11 cellular contexts compared by ENCODE assay signal in genomic region chr17:59804910-59805381, GRCh38.
A peak's percentile ranks its signal among the peaks of the same experiment; 100 is the strongest.
DNase-seq lines count a peak whose midpoint lies in the region; ATAC-seq, FAIRE-seq and TF ChIP-seq lines count a peak whose summit lies in the region.
"Had no signal": no experiment of that assay in that cellular context is flagged by ENCODE, and none has a peak within 500 bp of the region (broad histone marks: within the 10 kb centered on the region; RNA-seq: fewer than 3 reads in every experiment).

No MANE protein-coding gene starts in this region.

- WGBS in GM12878 (ENCODE audit: insufficient coverage, insufficient replicate concordance, low lambda C conversion rate, missing lambda C conversion rate) = 27% methylated on average over 6 of the region's 6 CpGs

- peaks cover 3% of the 10 kb centered on the region for H3K4me1 Mint-ChIP-seq in activated T-cell treated with anti-CD3 and anti-CD28 coated beads, Interleukin-2, amount 50 U/mL, for 4 hours (ENCODE audit: low read depth)
- H3K4me1 Mint-ChIP-seq: activated T-helper 17 cell treated with anti-CD3 and anti-CD28 coated beads, Interleukin-2, amount 50 U/mL, for 72 hours had no signal

- no peaks in the 10 kb centered on the region; a peak in 1 of 4 replicates for H3K36me3 ChIP-seq in GM12878 (ENCODE audit: control insufficient read depth in 2 of 2, insufficient read depth in 2 of 2, low read length in 1 of 2)

- H3K36me3 Mint-ChIP-seq in activated T-cell treated with anti-CD3 and anti-CD28 coated beads, Interleukin-2, amount 50 U/mL, for 4 hours (ENCODE audit: insufficient read depth) = peaks cover 5% of the 10 kb centered on the region

- TF ChIP-seq CTCF in AG10803 (conservative IDR thresholded peaks at IDR 0.05; ENCODE audit: low read length) (no peak), GM12878 (IDR thresholded peaks at IDR 0.05 in 2 of 3, conservative IDR thresholded peaks at IDR 0.05 in 1 of 3; ENCODE audit: control insufficient read depth in 2 of 3, extremely low read depth in 1 of 3, insufficient read depth in 1 of 3, low read depth in 3 of 3, low read length in 3 of 3) (no peak)

- TF ChIP-seq POLR2A in GM12878 (IDR thresholded peaks at IDR 0.05; ENCODE audit: low read depth, low read length) = no peak

- H3K4me3 Mint-ChIP-seq in activated T-cell treated with anti-CD3 and anti-CD28 coated beads, Interleukin-2, amount 50 U/mL, for 4 hours = no peak overlapping the region
- H3K4me3 Mint-ChIP-seq: activated T-helper 17 cell treated with anti-CD3 and anti-CD28 coated beads, Interleukin-2, amount 50 U/mL, for 72 hours; CD4-positive, CD25-positive, alpha-beta regulatory T cell had no signal

- intact Hi-C loops in GM12878 (cut with micrococcal nuclease; ENCODE audit: unreplicated experiment) = no loop called here

- in situ Hi-C loops in GM12878 (cut with MboI) = no loop called here

- POLR2A ChIA-PET in GM12878 (lab: Charles Lee) = interaction anchor here (0.7 to 1.6 kb wide), 9 partner anchors 11 to 44 kb away, joined by 3 to 14 read pairs (median 5); no protein-coding TSS in a partner anchor

- SMC1A ChIA-PET in GM12878 (lab: Charles Lee; ENCODE audit: uncharacterized antibody, unreplicated experiment) = interaction anchor here (0.6 to 3.4 kb wide), 12 partner anchors 9 to 54 kb away, joined by 3 to 34 read pairs (median 4); no protein-coding TSS in a partner anchor

- no peak for FAIRE-seq in GM12878 (lab: Jason Lieb, UNC)

- H3K27me3 ChIP-seq in GM12878 (replicated peaks in 1 of 2; ENCODE audit: control insufficient read depth in 2 of 2, insufficient read depth in 2 of 2, low read length in 1 of 2) = no peaks in the 10 kb centered on the region

- H3K4me2 ChIP-seq in GM12878 (ENCODE audit: control insufficient read depth, insufficient read depth) = peak overlapping the region; percentile 86

- DNase-seq in AG10803 (ENCODE audit: low read depth) (peak; percentile 49), MV-4-11 (lab: John Stamatoyannopoulos, UW) (peak; percentile 90), GM12878 (ENCODE audit: low read depth, low spot score) (no peak), myocyte (ENCODE audit: low read depth) (peak; percentile 55), kidney tubule cell (ENCODE audit: low spot score) (no peak), NCI-H1694 treated with DMSO at 0.1 percent for 48 hours (lab: John Stamatoyannopoulos, UW) (no peak)
- DNase-seq in activated T-cell treated with anti-CD3 and anti-CD28 coated beads, Interleukin-2, amount 50 U/mL, for 4 hours = no peak
- DNase-seq: CD4-positive, CD25-positive, alpha-beta regulatory T cell; stimulated activated CD4-positive, alpha-beta T cell treated with anti-CD3 and anti-CD28 coated beads, Interleukin-15, amount 100 ng/mL, for 24 hours had no signal

- BruUV-seq in GM12878 (replicated peaks; lab: Mats Ljungman, UMichigan) = no TSS peak

- peak overlapping the region; percentile 90 for H3K27ac ChIP-seq in GM12878 (ENCODE audit: control insufficient read depth, insufficient read depth)

- no peaks in the 10 kb centered on the region for H3K27me3 Mint-ChIP-seq in activated T-cell treated with anti-CD3 and anti-CD28 coated beads, Interleukin-2, amount 50 U/mL, for 4 hours (ENCODE audit: low read depth)
- H3K27me3 Mint-ChIP-seq: activated T-helper 17 cell treated with anti-CD3 and anti-CD28 coated beads, Interleukin-2, amount 50 U/mL, for 72 hours; CD4-positive, CD25-positive, alpha-beta regulatory T cell had no signal

- no peaks in the 10 kb centered on the region for H4K20me1 ChIP-seq in GM12878 (ENCODE audit: control insufficient read depth, insufficient read depth)

- no peak for TF ChIP-seq RAD21 in GM12878 (IDR thresholded peaks at IDR 0.05; ENCODE audit: insufficient read depth, low read depth, low read length)

- TF ChIP-seq EP300 in GM12878 (IDR thresholded peaks at IDR 0.05; ENCODE audit: borderline replicate concordance in 1 of 2, control insufficient read depth in 1 of 2, low read depth in 2 of 2, low read length in 2 of 2) = no peak

- H3K9me3 Mint-ChIP-seq in activated T-cell treated with anti-CD3 and anti-CD28 coated beads, Interleukin-2, amount 50 U/mL, for 4 hours = no peaks in the 10 kb centered on the region
- H3K9me3 Mint-ChIP-seq: activated T-helper 17 cell treated with anti-CD3 and anti-CD28 coated beads, Interleukin-2, amount 50 U/mL, for 72 hours; CD4-positive, CD25-positive, alpha-beta regulatory T cell had no signal

- peak overlapping the region; percentile 64 for H3K9ac ChIP-seq in GM12878 (ENCODE audit: control insufficient read depth, insufficient read depth, low read length)

- peaks cover 3% of the 10 kb centered on the region; the same call in 1 of the 2 replicates for H3K4me1 ChIP-seq in GM12878 (ENCODE audit: control insufficient read depth, insufficient read depth, low read length)

- H2AFZ ChIP-seq in GM12878 (ENCODE audit: control insufficient read depth, low read depth, low read length) = peak overlapping the region; percentile 83

- H3K79me2 ChIP-seq in GM12878 (ENCODE audit: control insufficient read depth, insufficient read depth, low read length) = peaks cover 4% of the 10 kb centered on the region

- H3K4me3 ChIP-seq in AG10803 (ENCODE audit: low read length) (peak overlapping the region; percentile 19; the same call in 1 of the 2 replicates), GM12878 (peak overlapping the region; percentile 33)

- H3K9me3 ChIP-seq in GM12878 (replicated peaks; ENCODE audit: control insufficient read depth, insufficient read depth, low read length) = no peaks in the 10 kb centered on the region; the same call in 2 of the 3 replicates

- RAD21 ChIA-PET in GM12878 (lab: Charles Lee; ENCODE audit: unreplicated experiment) = interaction anchor here (0.7 to 2.2 kb wide), 9 partner anchors 18 to 52 kb away, joined by 3 to 17 read pairs (median 11); no protein-coding TSS in a partner anchor

- peak; percentile 61 for ATAC-seq in GM12878
- no peak for ATAC-seq in activated T-cell treated with anti-CD3 and anti-CD28 coated beads, Interleukin-2, amount 50 U/mL, for 4 hours
- ATAC-seq in GM21528 (IDR thresholded peaks at IDR 0.05; ENCODE audit: low FRiP score, unreplicated experiment) = no peak
- ATAC-seq: activated T-helper 17 cell treated with anti-CD3 and anti-CD28 coated beads, Interleukin-2, amount 50 U/mL, for 72 hours had no signal

- CTCF ChIA-PET in GM12878 (lab: Yijun Ruan, JAX) = interaction anchor here (1.1 to 2.2 kb wide), 5 partner anchors 17 to 51 kb away, joined by 3 to 11 read pairs (median 7); no protein-coding TSS in a partner anchor

TF ChIP-seq in GM12878, 131 proteins besides CTCF, POLR2A, EP300 and RAD21 (continues in another document):
- TF ChIP-seq CREB1 (IDR thresholded peaks at IDR 0.05; ENCODE audit: low read depth) (no peak), IKZF2 (IDR thresholded peaks at IDR 0.05) (peak; percentile 50 to 68; a peak in 3 of 4 replicates), SREBF1 (IDR thresholded peaks at IDR 0.05; ENCODE audit: low read length) (no peak), ZBTB33 (IDR thresholded peaks at IDR 0.05) (no peak), CBX5 (IDR thresholded peaks at IDR 0.05; ENCODE audit: low read depth) (no peak), ASH2L (IDR thresholded peaks at IDR 0.05; ENCODE audit: borderline replicate concordance, low read depth) (no peak), NFIC (IDR thresholded peaks at IDR 0.05; ENCODE audit: low read depth, low read length) (no peak), CHD1 (IDR thresholded peaks at IDR 0.05; ENCODE audit: low read depth, low read length) (no peak), JUNB (IDR thresholded peaks at IDR 0.05) (no peak), ATF7 (IDR thresholded peaks at IDR 0.05; ENCODE audit: low read depth) (no peak; the same call in 1 of the 2 replicates), CHD4 (IDR thresholded peaks at IDR 0.05) (no peak), MAX (IDR thresholded peaks at IDR 0.05; ENCODE audit: low read depth, low read length) (no peak), STAT3 (IDR thresholded peaks at IDR 0.05; ENCODE audit: low read depth, low read length) (no peak), POLR2AphosphoS5 (IDR thresholded peaks at IDR 0.05; ENCODE audit: low read length) (no peak), BCL3 (IDR thresholded peaks at IDR 0.05; ENCODE audit: borderline replicate concordance, insufficient read depth, low read depth, low read length, poor library complexity, severe bottlenecking) (no peak)

Comparison
In these comparisons a context has a peak if more than half of its experiments do, and no peak if none do; other contexts are left out.
1. DNase-seq: peak in AG10803 (single experiment), MV-4-11 (single experiment) and myocyte (single experiment); none in GM12878 (single experiment), activated T-cell treated with anti-CD3 and anti-CD28 coated beads, Interleukin-2, amount 50 U/mL, for 4 hours (single experiment), kidney tubule cell (single experiment) and NCI-H1694 treated with DMSO at 0.1 percent for 48 hours (single experiment).